15 cellular contexts compared by ENCODE assay signal in genomic region chr11:128457874-128458273, GRCh38.
DNase-seq lines count a peak whose midpoint lies in the region; ATAC-seq and TF ChIP-seq lines count a peak whose summit lies in the region.
"Had no signal": no experiment of that assay in that cellular context is flagged by ENCODE, and none has a peak within 500 bp of the region (broad histone marks: within the 10 kb centered on the region; RNA-seq: fewer than 3 reads in every experiment).

No MANE protein-coding gene starts in this region.

- no peak overlapping the region for H3K4me3 Mint-ChIP-seq in activated naive CD4-positive, alpha-beta T cell treated with anti-CD3 and anti-CD28 coated beads for 36 hours
- no peak overlapping the region for H3K4me3 Mint-ChIP-seq in activated T-helper 17 cell treated with anti-CD3 and anti-CD28 coated beads, Interleukin-2, amount 50 U/mL, for 72 hours
- H3K4me3 Mint-ChIP-seq: nephron had no signal

- peaks cover 7 to 56% (median 50%) of the 10 kb centered on the region in 5 donors for H3K36me3 ChIP-seq in subcutaneous abdominal adipose tissue (ENCODE audit: control insufficient read depth in 5 of 5, insufficient read depth in 5 of 5, low read length in 5 of 5)
- peaks cover 0 to 6% of the 10 kb centered on the region in 2 donors for H3K36me3 ChIP-seq in body of pancreas (replicated peaks in 1 of 2; ENCODE audit: insufficient read depth in 1 of 2, low read depth in 2 of 2)

- no peak overlapping the region for H3K4me3 ChIP-seq in subcutaneous abdominal adipose tissue (ENCODE audit: low read depth in 1 of 5, low read length in 5 of 5)
- no peak overlapping the region for H3K4me3 ChIP-seq in body of pancreas
- H3K4me3 ChIP-seq: tibial nerve had no signal

- peaks cover 0 to 18% (median 4%) of the 10 kb centered on the region in 5 donors for H3K4me1 ChIP-seq in subcutaneous abdominal adipose tissue (ENCODE audit: control insufficient read depth in 5 of 5, insufficient read depth in 5 of 5, low read length in 5 of 5)
- H3K4me1 ChIP-seq in body of pancreas, result peaks cover 9% of the 10 kb centered on the region

- TF ChIP-seq POLR2A in body of pancreas (IDR thresholded peaks at IDR 0.05), result no peak

- H3K9me3 ChIP-seq in subcutaneous abdominal adipose tissue (ENCODE audit: control insufficient read depth in 5 of 5, low read length in 5 of 5) (no peaks in the 10 kb centered on the region), body of pancreas (no peaks in the 10 kb centered on the region)
- H3K9me3 ChIP-seq: tibial nerve had no signal

- H3K36me3 Mint-ChIP-seq in activated naive CD4-positive, alpha-beta T cell treated with anti-CD3 and anti-CD28 coated beads for 36 hours (ENCODE audit: low read depth), result peaks cover 58% of the 10 kb centered on the region
- peaks cover 83% of the 10 kb centered on the region for H3K36me3 Mint-ChIP-seq in activated T-helper 17 cell treated with anti-CD3 and anti-CD28 coated beads, Interleukin-2, amount 50 U/mL, for 72 hours (ENCODE audit: low read depth)

- H3K27ac ChIP-seq in subcutaneous abdominal adipose tissue (ENCODE audit: low read depth, low read length) (peak overlapping the region; percentile 42), body of pancreas (peak overlapping the region in 1 of 4 donors; percentile 8)

- H3K27me3 Mint-ChIP-seq in activated naive CD4-positive, alpha-beta T cell treated with anti-CD3 and anti-CD28 coated beads for 36 hours (ENCODE audit: low read depth), result no peaks in the 10 kb centered on the region
- no peaks in the 10 kb centered on the region for H3K27me3 Mint-ChIP-seq in activated T-helper 17 cell treated with anti-CD3 and anti-CD28 coated beads, Interleukin-2, amount 50 U/mL, for 72 hours

- H3K27me3 ChIP-seq in subcutaneous abdominal adipose tissue (ENCODE audit: control insufficient read depth in 5 of 5, insufficient read depth in 4 of 5, low read length in 5 of 5) (peaks cover 0 to 4% (median 0%) of the 10 kb centered on the region in 5 donors), body of pancreas (no peaks in the 10 kb centered on the region)
- H3K27me3 ChIP-seq: tibial nerve had no signal

- H3K27ac Mint-ChIP-seq in activated naive CD4-positive, alpha-beta T cell treated with anti-CD3 and anti-CD28 coated beads for 36 hours, result peak overlapping the region; percentile 64
- peak overlapping the region; percentile 85 for H3K27ac Mint-ChIP-seq in activated T-helper 17 cell treated with anti-CD3 and anti-CD28 coated beads, Interleukin-2, amount 50 U/mL, for 72 hours
- H3K27ac Mint-ChIP-seq: nephron had no signal

- no peak for TF ChIP-seq CTCF in body of pancreas (IDR thresholded peaks at IDR 0.05)

- intact Hi-C loops in activated naive CD4-positive, alpha-beta T cell treated with anti-CD3 and anti-CD28 coated beads for 36 hours (cut with micrococcal nuclease), result no loop called here
- intact Hi-C loops in body of pancreas (cut with DNase I), result no loop called here

- H3K9ac ChIP-seq in subcutaneous abdominal adipose tissue (ENCODE audit: low read length in 5 of 5), result no peak overlapping the region

- no peak for DNase-seq in activated naive CD4-positive, alpha-beta T cell treated with anti-CD3 and anti-CD28 coated beads for 36 hours
- DNase-seq in activated naive CD4-positive, alpha-beta T cell (lab: John Stamatoyannopoulos, UW), result no peak
- peak; percentile 41 for DNase-seq in left kidney (ENCODE audit: low read depth, low spot score)
- no peak for DNase-seq in body of pancreas
- no peak for DNase-seq in COLO668 (lab: John Stamatoyannopoulos, UW; ENCODE audit: unreplicated experiment)
- DNase-seq in effector CD8-positive, alpha-beta T cell (lab: John Stamatoyannopoulos, UW), result no peak
- DNase-seq: DND-41; glutamatergic neuron; NCI-H2029; NCI-H748 treated with DMSO at 0.1 percent for 48 hours; stimulated activated CD4-positive, alpha-beta T cell treated with anti-CD3 and anti-CD28 coated beads, Interleukin-12 subunit alpha, Interleukin-12 subunit beta, amount 100 ng/mL, for 4 hours had no signal

- 91 to 93% methylated on average over 3 of the region's 3 CpGs for WGBS in body of pancreas, 2 donors

- no peaks in the 10 kb centered on the region for H3K9me3 Mint-ChIP-seq in activated naive CD4-positive, alpha-beta T cell treated with anti-CD3 and anti-CD28 coated beads for 36 hours
- peaks cover 7% of the 10 kb centered on the region for H3K9me3 Mint-ChIP-seq in activated T-helper 17 cell treated with anti-CD3 and anti-CD28 coated beads, Interleukin-2, amount 50 U/mL, for 72 hours
- H3K9me3 Mint-ChIP-seq: nephron had no signal

- CTCF ChIA-PET in activated naive CD4-positive, alpha-beta T cell treated with anti-CD3 and anti-CD28 coated beads for 36 hours (lab: Charles Lee), result interaction anchor here (1.3 to 2.3 kb wide), 3 partner anchors 167 to 300 kb away, joined by 5 to 8 read pairs (median 6); no protein-coding TSS in a partner anchor

- H3K4me1 Mint-ChIP-seq in activated naive CD4-positive, alpha-beta T cell treated with anti-CD3 and anti-CD28 coated beads for 36 hours (ENCODE audit: low read depth), result peaks cover 66% of the 10 kb centered on the region
- H3K4me1 Mint-ChIP-seq in activated T-helper 17 cell treated with anti-CD3 and anti-CD28 coated beads, Interleukin-2, amount 50 U/mL, for 72 hours, result peaks cover 58% of the 10 kb centered on the region

- no peak for ATAC-seq in activated T-helper 17 cell treated with anti-CD3 and anti-CD28 coated beads, Interleukin-2, amount 50 U/mL, for 72 hours (replicated peaks)
- no peak for ATAC-seq in body of pancreas
